In genomic region chr9:129981180-129981907, GRCh38 we compare ENCODE assay signal across 9 cellular contexts.
A peak's percentile ranks its signal among the peaks of the same experiment; 100 is the strongest.
DNase-seq lines count a peak whose midpoint lies in the region; ATAC-seq, FAIRE-seq and TF ChIP-seq lines count a peak whose summit lies in the region.
"Had no signal": no experiment of that assay in that cellular context is flagged by ENCODE, and none has a peak within 500 bp of the region (broad histone marks: within the 10 kb centered on the region; RNA-seq: fewer than 3 reads in every experiment).

No MANE protein-coding gene starts in this region.

- H3K4me2 ChIP-seq in GM12878 (ENCODE audit: control insufficient read depth, insufficient read depth) = no peak overlapping the region
- H3K4me2 ChIP-seq in hepatocyte = no peak overlapping the region
- H3K4me2 ChIP-seq in smooth muscle cell = no peak overlapping the region

- no peak overlapping the region for H3K27ac Mint-ChIP-seq in activated CD4-positive, alpha-beta T cell treated with anti-CD3 and anti-CD28 coated beads, Interleukin-2, amount 10 ng/mL, durations not matched to agents 7 days and 5 days

- no peak overlapping the region for H3K27ac ChIP-seq in GM12878 (ENCODE audit: control insufficient read depth, insufficient read depth)
- H3K27ac ChIP-seq in hepatocyte = peak overlapping the region; percentile 68
- H3K27ac ChIP-seq in smooth muscle cell (ENCODE audit: low read depth) = no peak overlapping the region

- no peak overlapping the region for H3K4me3 ChIP-seq in GM12878
- H3K4me3 ChIP-seq in hepatocyte = no peak overlapping the region
- H3K4me3 ChIP-seq in smooth muscle cell = no peak overlapping the region

- CTCF ChIA-PET in GM12878 (lab: Yijun Ruan, JAX) = no interaction called here
- CTCF ChIA-PET in activated CD4-positive, alpha-beta T cell treated with anti-CD3 and anti-CD28 coated beads, Interleukin-2, amount 10 ng/mL, durations not matched to agents 7 days and 5 days (lab: Charles Lee) = no interaction called here

- no peak overlapping the region for H2AFZ ChIP-seq in GM12878 (ENCODE audit: control insufficient read depth, low read depth, low read length)
- H2AFZ ChIP-seq in hepatocyte = no peak overlapping the region
- no peak overlapping the region for H2AFZ ChIP-seq in smooth muscle cell (ENCODE audit: low read depth)

- in situ Hi-C loops in GM12878 (cut with MboI) = no loop called here

- peaks cover 4% of the 10 kb centered on the region; the same call in 1 of the 2 replicates for H4K20me1 ChIP-seq in GM12878 (ENCODE audit: control insufficient read depth, insufficient read depth)
- no peaks in the 10 kb centered on the region for H4K20me1 ChIP-seq in hepatocyte (ENCODE audit: insufficient read depth, poor library complexity, severe bottlenecking)
- H4K20me1 ChIP-seq in smooth muscle cell (ENCODE audit: low read depth) = no peaks in the 10 kb centered on the region

- WGBS in GM12878 (ENCODE audit: insufficient coverage, insufficient replicate concordance, low lambda C conversion rate, missing lambda C conversion rate) = 85% methylated on average over 15 of the region's 15 CpGs
- 91% methylated on average over 15 of the region's 15 CpGs for WGBS in hepatocyte (ENCODE audit: low lambda C conversion rate, missing lambda C conversion rate)
- 93% methylated on average over 15 of the region's 15 CpGs for WGBS in smooth muscle cell (ENCODE audit: low lambda C conversion rate)

- H3K36me3 Mint-ChIP-seq in activated CD4-positive, alpha-beta T cell treated with anti-CD3 and anti-CD28 coated beads, Interleukin-2, amount 10 ng/mL, durations not matched to agents 7 days and 5 days (ENCODE audit: low read depth) = peaks cover 57% of the 10 kb centered on the region

- TF ChIP-seq POLR2A in GM12878 (IDR thresholded peaks at IDR 0.05; ENCODE audit: low read depth, low read length) = no peak

- H3K36me3 ChIP-seq in GM12878 (ENCODE audit: control insufficient read depth in 2 of 2, insufficient read depth in 2 of 2, low read length in 1 of 2) (peaks cover 16 to 52% of the 10 kb centered on the region in 2 experiments), hepatocyte (replicated peaks; ENCODE audit: insufficient read depth, low read depth) (no peaks in the 10 kb centered on the region), smooth muscle cell (ENCODE audit: low read depth) (peaks cover 4% of the 10 kb centered on the region)

- DNase-seq in GM19239 (ENCODE audit: insufficient read length, low spot score) = no peak
- no peak for DNase-seq in GM12878 (ENCODE audit: low read depth, low spot score)
- DNase-seq in hepatocyte (ENCODE audit: low spot score) = peak; percentile 64
- peak; percentile 77 for DNase-seq in renal cortical epithelial cell (ENCODE audit: low read depth)
- no peak for DNase-seq in smooth muscle cell (lab: John Stamatoyannopoulos, UW; ENCODE audit: unreplicated experiment)
- no peak for DNase-seq in activated CD4-positive, alpha-beta T cell treated with anti-CD3 and anti-CD28 coated beads, Interleukin-2, amount 10 ng/mL, durations not matched to agents 7 days and 5 days
- DNase-seq in H4 (ENCODE audit: low spot score) = no peak
- no peak for DNase-seq in NCI-H82 treated with DMSO at 0.1 percent for 48 hours (lab: John Stamatoyannopoulos, UW; ENCODE audit: unreplicated experiment)
- DNase-seq: DND-41 had no signal

- SMC1A ChIA-PET in GM12878 (lab: Charles Lee; ENCODE audit: uncharacterized antibody, unreplicated experiment) = no interaction called here

- intact Hi-C loops in GM12878 (cut with micrococcal nuclease; ENCODE audit: unreplicated experiment) = no loop called here

- no peak for ATAC-seq in GM12878

- H3K9me2 ChIP-seq in hepatocyte (replicated peaks; ENCODE audit: insufficient read depth) = no peaks in the 10 kb centered on the region

- BruUV-seq in GM12878 (replicated peaks; lab: Mats Ljungman, UMichigan) = no TSS peak

- TF ChIP-seq RAD21 in GM12878 (IDR thresholded peaks at IDR 0.05; ENCODE audit: insufficient read depth, low read depth, low read length) = no peak

- FAIRE-seq in GM19239 (lab: Jason Lieb, UNC) (peak; percentile 14), GM12878 (lab: Jason Lieb, UNC) (no peak)

- no peak for TF ChIP-seq CTCF in GM12878 (IDR thresholded peaks at IDR 0.05 in 2 of 3, conservative IDR thresholded peaks at IDR 0.05 in 1 of 3; ENCODE audit: control insufficient read depth in 2 of 3, extremely low read depth in 1 of 3, insufficient read depth in 1 of 3, low read depth in 3 of 3, low read length in 3 of 3)
- TF ChIP-seq CTCF in hepatocyte (IDR thresholded peaks at IDR 0.05; ENCODE audit: poor library complexity) = no peak
- no peak for TF ChIP-seq CTCF in smooth muscle cell (IDR thresholded peaks at IDR 0.05; ENCODE audit: borderline replicate concordance, insufficient read depth, poor library complexity, severe bottlenecking)

- peaks cover 2% of the 10 kb centered on the region for H3K9me3 Mint-ChIP-seq in activated CD4-positive, alpha-beta T cell treated with anti-CD3 and anti-CD28 coated beads, Interleukin-2, amount 10 ng/mL, durations not matched to agents 7 days and 5 days

- RAD21 ChIA-PET in GM12878 (lab: Charles Lee; ENCODE audit: unreplicated experiment) = no interaction called here

- H3F3A ChIP-seq in smooth muscle cell (ENCODE audit: low read depth) = no peaks in the 10 kb centered on the region

- H3K4me1 ChIP-seq in GM12878 (ENCODE audit: control insufficient read depth, insufficient read depth, low read length) (peaks cover 18% of the 10 kb centered on the region), hepatocyte (ENCODE audit: insufficient read depth) (peaks cover 4% of the 10 kb centered on the region), smooth muscle cell (ENCODE audit: low read depth) (no peaks in the 10 kb centered on the region)

- H3K4me3 Mint-ChIP-seq in activated CD4-positive, alpha-beta T cell treated with anti-CD3 and anti-CD28 coated beads, Interleukin-2, amount 10 ng/mL, durations not matched to agents 7 days and 5 days = no peak overlapping the region

- H3K27me3 ChIP-seq in GM12878 (replicated peaks in 1 of 2; ENCODE audit: control insufficient read depth in 2 of 2, insufficient read depth in 2 of 2, low read length in 1 of 2) = no peaks in the 10 kb centered on the region
- H3K27me3 ChIP-seq in hepatocyte = no peaks in the 10 kb centered on the region
- H3K27me3 ChIP-seq in smooth muscle cell (ENCODE audit: low read depth) = no peaks in the 10 kb centered on the region

- peaks cover 7% of the 10 kb centered on the region; the same call in 2 of the 3 replicates for H3K9me3 ChIP-seq in GM12878 (replicated peaks; ENCODE audit: control insufficient read depth, insufficient read depth, low read length)
- no peaks in the 10 kb centered on the region for H3K9me3 ChIP-seq in hepatocyte (ENCODE audit: low read depth)
- no peaks in the 10 kb centered on the region for H3K9me3 ChIP-seq in smooth muscle cell (replicated peaks; ENCODE audit: low read depth)

- H3K9ac ChIP-seq in GM12878 (ENCODE audit: control insufficient read depth, insufficient read depth, low read length) (no peak overlapping the region), smooth muscle cell (ENCODE audit: low read depth) (no peak overlapping the region)

- peaks cover 42% of the 10 kb centered on the region for H3K4me1 Mint-ChIP-seq in activated CD4-positive, alpha-beta T cell treated with anti-CD3 and anti-CD28 coated beads, Interleukin-2, amount 10 ng/mL, durations not matched to agents 7 days and 5 days

- H3K27me3 Mint-ChIP-seq in activated CD4-positive, alpha-beta T cell treated with anti-CD3 and anti-CD28 coated beads, Interleukin-2, amount 10 ng/mL, durations not matched to agents 7 days and 5 days = no peaks in the 10 kb centered on the region

- H3K79me2 ChIP-seq in GM12878 (ENCODE audit: control insufficient read depth, insufficient read depth, low read length) (peaks cover 91% of the 10 kb centered on the region), hepatocyte (peaks cover 40% of the 10 kb centered on the region), smooth muscle cell (ENCODE audit: low read depth) (peaks cover 55% of the 10 kb centered on the region)

- POLR2A ChIA-PET in GM12878 (lab: Charles Lee) = no interaction called here
- POLR2A ChIA-PET in activated CD4-positive, alpha-beta T cell treated with anti-CD3 and anti-CD28 coated beads, Interleukin-2, amount 10 ng/mL, durations not matched to agents 7 days and 5 days (lab: Charles Lee) = no interaction called here

- TF ChIP-seq EP300 in GM12878 (IDR thresholded peaks at IDR 0.05; ENCODE audit: borderline replicate concordance in 1 of 2, control insufficient read depth in 1 of 2, low read depth in 2 of 2, low read length in 2 of 2) = no peak

TF ChIP-seq in GM12878, 131 proteins besides CTCF, POLR2A, EP300 and RAD21:
- TF ChIP-seq POLR2AphosphoS5 (IDR thresholded peaks at IDR 0.05; ENCODE audit: low read length) (peak; percentile 32; the same call in 1 of the 2 replicates), TCF12 (IDR thresholded peaks at IDR 0.05; ENCODE audit: low read depth, low read length) (no peak), JUNB (IDR thresholded peaks at IDR 0.05) (no peak)

Comparison
In these comparisons a context has a peak if more than half of its experiments do, and no peak if none do; other contexts are left out.
1. DNase-seq: peak in hepatocyte (single experiment) and renal cortical epithelial cell (single experiment); none in GM19239 (single experiment), GM12878 (single experiment), smooth muscle cell (single experiment), activated CD4-positive, alpha-beta T cell treated with anti-CD3 and anti-CD28 coated beads, Interleukin-2, amount 10 ng/mL, durations not matched to agents 7 days and 5 days (single experiment), H4 (single experiment) and NCI-H82 treated with DMSO at 0.1 percent for 48 hours (single experiment).